ENCODE assay signal across 16 cellular contexts in the genomic region with DNA sequence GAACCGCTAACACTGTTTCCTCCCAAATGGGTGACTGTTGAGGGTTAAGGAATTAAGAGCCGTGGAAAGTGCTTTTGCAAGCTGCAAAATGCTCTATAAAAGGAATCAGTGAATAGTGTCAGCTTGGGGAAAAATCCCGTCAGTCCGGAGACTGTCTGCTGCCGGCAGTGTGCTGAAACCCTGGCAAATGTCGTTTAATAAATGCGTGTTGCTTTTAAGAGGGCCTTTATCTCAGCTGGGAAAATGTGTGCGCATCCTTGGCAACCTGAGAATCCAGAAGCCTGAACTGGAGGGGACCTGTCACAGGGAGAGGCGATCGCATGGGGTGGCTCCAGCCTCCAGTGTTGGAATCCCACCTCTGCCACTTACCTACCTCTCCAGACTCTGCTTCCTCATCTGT. TPM values are rescaled to one million over a fixed set of nuclear protein-coding genes. Genes with fewer than 3 reads are reported as not detected.
A peak's percentile ranks its signal among the peaks of the same experiment; 100 is the strongest.
DNase-seq lines count a peak whose midpoint lies in the region; ATAC-seq lines count a peak whose summit lies in the region.
"Had no signal": no experiment of that assay in that cellular context is flagged by ENCODE, and none has a peak within 500 bp of the region (broad histone marks: within the 10 kb centered on the region; RNA-seq: fewer than 3 reads in every experiment).

No MANE protein-coding gene starts in this region.

- DNase-seq in H4 (ENCODE audit: low spot score) (no peak), T-helper 17 cell (no peak), H7 (no peak), mesendoderm (no peak)
- DNase-seq: AML-193; CD4-positive, alpha-beta memory T cell; DMS153; DMS79; GDM1; HCEC 1CT; KG1 had no signal

- no peak overlapping the region for H3K4me2 ChIP-seq in mesendoderm (ENCODE audit: low read length)

- H3K27me3 ChIP-seq in layer of hippocampus (ENCODE audit: control insufficient read depth, insufficient read depth, low read length) (no peaks in the 10 kb centered on the region), H7 (ENCODE audit: control insufficient read depth, insufficient read depth, low read length) (no peaks in the 10 kb centered on the region), mesendoderm (ENCODE audit: insufficient read depth, low read length, poor library complexity) (no peaks in the 10 kb centered on the region)

- no peak overlapping the region for H2BK120ac ChIP-seq in mesendoderm (ENCODE audit: low read depth, low read length)

- H3K27me3 Mint-ChIP-seq in stimulated activated memory B cell treated with anti-CD40 and anti-IgM and Interleukin-4, amounts not matched to agents 10 μg/mL and 1 μg/mL and 100 μg/mL, for 72 hours = no peaks in the 10 kb centered on the region
- H3K27me3 Mint-ChIP-seq in T-helper 17 cell = peaks cover 61% of the 10 kb centered on the region

- no peak overlapping the region for H4K5ac ChIP-seq in mesendoderm (ENCODE audit: low read length)

- H3K23ac ChIP-seq in mesendoderm (ENCODE audit: low read length) = no peak overlapping the region

- H3K4me3 ChIP-seq in H7 (ENCODE audit: insufficient read depth, low read depth, low read length) (no peak overlapping the region), mesendoderm (ENCODE audit: low read length) (no peak overlapping the region)

- H3K79me1 ChIP-seq in mesendoderm (ENCODE audit: low read length) = no peaks in the 10 kb centered on the region

- H2BK15ac ChIP-seq in mesendoderm (replicated peaks; ENCODE audit: low read depth) = no peak overlapping the region

- ATAC-seq in stimulated activated memory B cell treated with anti-CD40 and anti-IgM and Interleukin-4, amounts not matched to agents 10 μg/mL and 1 μg/mL and 100 μg/mL, for 72 hours = no peak
- no peak for ATAC-seq in T-helper 17 cell
- ATAC-seq: HepG2 had no signal

- no peak overlapping the region for H3K9ac ChIP-seq in mesendoderm (ENCODE audit: low read length)

- no CpG with 5 or more reads among the region's 10 CpGs for WGBS in mesendoderm (ENCODE audit: extremely low coverage, insufficient coverage, low lambda C conversion rate)

- H3K27ac ChIP-seq in angular gyrus (ENCODE audit: low read depth, low read length) (peak overlapping the region; percentile 83), layer of hippocampus (ENCODE audit: low read depth, low read length) (peak overlapping the region; percentile 21), mesendoderm (ENCODE audit: low read depth, low read length) (no peak overlapping the region)
- H3K27ac ChIP-seq: C4-2B had no signal

- no peak overlapping the region for H3K56ac ChIP-seq in mesendoderm (ENCODE audit: low read length)

- H3K36me3 ChIP-seq in H7 (replicated peaks; ENCODE audit: control insufficient read depth, insufficient read depth, low read length) = no peaks in the 10 kb centered on the region
- no peaks in the 10 kb centered on the region for H3K36me3 ChIP-seq in mesendoderm (ENCODE audit: control insufficient read depth, insufficient read depth, low read length)

- H3K4ac ChIP-seq in mesendoderm (ENCODE audit: low read depth, low read length) = no peak overlapping the region

- no peaks in the 10 kb centered on the region for H3K79me2 ChIP-seq in mesendoderm (ENCODE audit: control insufficient read depth, insufficient read depth, low read length)

- no peak overlapping the region for H3K4me3 Mint-ChIP-seq in stimulated activated memory B cell treated with anti-CD40 and anti-IgM and Interleukin-4, amounts not matched to agents 10 μg/mL and 1 μg/mL and 100 μg/mL, for 72 hours
- H3K4me3 Mint-ChIP-seq in T-helper 17 cell = no peak overlapping the region
- H3K4me3 Mint-ChIP-seq: CD4-positive, alpha-beta memory T cell had no signal

- H4K8ac ChIP-seq in mesendoderm (ENCODE audit: low read depth, low read length) = no peak overlapping the region

- no peaks in the 10 kb centered on the region for H3K9me3 ChIP-seq in T-helper 17 cell (ENCODE audit: control insufficient read depth, low read length, poor library complexity, severe bottlenecking)

- H3K36me3 Mint-ChIP-seq in stimulated activated memory B cell treated with anti-CD40 and anti-IgM and Interleukin-4, amounts not matched to agents 10 μg/mL and 1 μg/mL and 100 μg/mL, for 72 hours = peaks cover 70% of the 10 kb centered on the region
- peaks cover 4% of the 10 kb centered on the region for H3K36me3 Mint-ChIP-seq in T-helper 17 cell (ENCODE audit: low read depth)
- H3K36me3 Mint-ChIP-seq: CD4-positive, alpha-beta memory T cell had no signal

- H2AK5ac ChIP-seq in mesendoderm (ENCODE audit: low read length) = no peak overlapping the region

- peak overlapping the region; percentile 22 for H3K27ac Mint-ChIP-seq in stimulated activated memory B cell treated with anti-CD40 and anti-IgM and Interleukin-4, amounts not matched to agents 10 μg/mL and 1 μg/mL and 100 μg/mL, for 72 hours
- no peak overlapping the region for H3K27ac Mint-ChIP-seq in T-helper 17 cell
- H3K27ac Mint-ChIP-seq: CD4-positive, alpha-beta memory T cell had no signal

- H3K4me1 ChIP-seq in mesendoderm (ENCODE audit: control insufficient read depth, low read depth, low read length) = no peaks in the 10 kb centered on the region

- no peak overlapping the region for H2BK5ac ChIP-seq in mesendoderm (ENCODE audit: low read length)

- no peak overlapping the region for H3K18ac ChIP-seq in mesendoderm (ENCODE audit: low read length)

- no peaks in the 10 kb centered on the region for H3K9me3 Mint-ChIP-seq in stimulated activated memory B cell treated with anti-CD40 and anti-IgM and Interleukin-4, amounts not matched to agents 10 μg/mL and 1 μg/mL and 100 μg/mL, for 72 hours
- H3K9me3 Mint-ChIP-seq: CD4-positive, alpha-beta memory T cell had no signal

- H3K4me1 Mint-ChIP-seq in stimulated activated memory B cell treated with anti-CD40 and anti-IgM and Interleukin-4, amounts not matched to agents 10 μg/mL and 1 μg/mL and 100 μg/mL, for 72 hours = peaks cover 72% of the 10 kb centered on the region
- H3K4me1 Mint-ChIP-seq in T-helper 17 cell = peaks cover 16% of the 10 kb centered on the region

RNA-seq across cellular contexts. Expression of gene SIRPA, which starts 9.8 kb away (rescaled TPM):
- 6.8 and 10.6 TPM in 2 replicates for total RNA-seq in H4 (2014; rRNA removed; shearing (Covaris generic))
- total RNA-seq in T-helper 17 cell = 1 to 10 TPM in 1 of 2 donors, under 1 TPM in 1; 0.86 to 2.6 TPM
- 6.7 and 8.1 TPM in 2 replicates for total RNA-seq in H7 (2014; rRNA removed; shearing (Covaris generic))
- polyA plus RNA-seq in mesendoderm (2013, experiment 1 of 2) = 3.3 TPM
- 3.5 TPM for polyA plus RNA-seq in mesendoderm (2013, experiment 2 of 2)
- polyA plus RNA-seq: CD4-positive, alpha-beta memory T cell had no signal
